Comparison of ENCODE assay signal across 8 cellular contexts in genomic region chr6:89034586-89035251, GRCh38. TPM values are rescaled to one million over a fixed set of nuclear protein-coding genes. Genes with fewer than 3 reads are reported as not detected.
DNase-seq lines count a peak whose midpoint lies in the region; ATAC-seq and TF ChIP-seq lines count a peak whose summit lies in the region.

No MANE protein-coding gene starts in this region.

- H3K27ac ChIP-seq in HL-60 (replicated peaks), result peak overlapping the region; percentile 73
- H3K27ac ChIP-seq in right cardiac atrium (ENCODE audit: low read length), result peak overlapping the region; percentile 96

- WGBS in right cardiac atrium, result 59% methylated on average over 7 of the region's 7 CpGs

- POLR2A ChIA-PET in WTC11 (lab: Charles Lee), result interaction anchor here (0.6 kb wide), 1 partner anchor 8 kb away, joined by 4 read pairs; no protein-coding TSS in a partner anchor

- TF ChIP-seq CTCF in HL-60 (IDR thresholded peaks at IDR 0.05; ENCODE audit: insufficient read depth, low read length) (no peak), WTC11 (IDR thresholded peaks at IDR 0.05) (no peak)

- peaks cover 5% of the 10 kb centered on the region for H3K4me1 ChIP-seq in right cardiac atrium (ENCODE audit: control insufficient read depth, insufficient read depth, low read length)

- H3K36me3 Mint-ChIP-seq in WTC11, result peaks cover 19% of the 10 kb centered on the region
- no peaks in the 10 kb centered on the region for H3K36me3 Mint-ChIP-seq in stimulated activated effector memory CD8-positive, alpha-beta T cell treated with anti-CD3 and anti-CD28 coated beads, Interleukin-12 subunit alpha, Interleukin-12 subunit beta, amount 100 ng/mL, for 72 hours

- ATAC-seq in WTC11, result peak; percentile 73
- peak; percentile 59 to 63 for ATAC-seq in right cardiac atrium
- no peak for ATAC-seq in HG03354 (IDR thresholded peaks at IDR 0.05; ENCODE audit: poor library complexity, severe bottlenecking, unreplicated experiment)
- ATAC-seq in stimulated activated effector memory CD8-positive, alpha-beta T cell treated with anti-CD3 and anti-CD28 coated beads, Interleukin-12 subunit alpha, Interleukin-12 subunit beta, amount 100 ng/mL, for 72 hours, result no peak

- intact Hi-C loops in right cardiac atrium (cut with DNase I), result loop anchor here in 3 of 4 donors (5.0 to 10.0 kb wide), 2 partner anchors 48 to 50 kb away; partner anchors contain the start of gene PNRC1 (in 2 of the 3)

- CTCF ChIA-PET in WTC11 (lab: Charles Lee), result no interaction called here

- H3K4me3 ChIP-seq in HL-60 (replicated peaks; ENCODE audit: insufficient read depth, low read length) (no peak overlapping the region), right cardiac atrium (ENCODE audit: low read length) (no peak overlapping the region)

- peak; percentile 91 to 93 for DNase-seq in HL-60 (ENCODE audit: low read depth in 1 of 2, low spot score in 1 of 2)
- DNase-seq in WTC11 (ENCODE audit: low spot score), result no peak
- DNase-seq in right cardiac atrium, result peak in 1 of 3 donors; percentile 42
- DNase-seq in stromal cell of bone marrow (ENCODE audit: low read depth), result peak; percentile 81
- DNase-seq in activated CD4-positive, alpha-beta T cell treated with anti-CD3 and anti-CD28 coated beads, Interleukin-2, amount 50 U/mL, for 4 hours, result no peak
- no peak for DNase-seq in stimulated activated effector memory CD8-positive, alpha-beta T cell treated with anti-CD3 and anti-CD28 coated beads, Interleukin-12 subunit alpha, Interleukin-12 subunit beta, amount 100 ng/mL, for 72 hours (ENCODE audit: low spot score in 2 of 2)
- no peak for DNase-seq in activated CD4-positive, alpha-beta T cell treated with anti-CD3 and anti-CD28 coated beads, Interleukin-2, amount 50 U/mL, for 48 hours

- peaks cover 25% of the 10 kb centered on the region for H3K9me3 Mint-ChIP-seq in WTC11
- peaks cover 14% of the 10 kb centered on the region for H3K9me3 Mint-ChIP-seq in stimulated activated effector memory CD8-positive, alpha-beta T cell treated with anti-CD3 and anti-CD28 coated beads, Interleukin-12 subunit alpha, Interleukin-12 subunit beta, amount 100 ng/mL, for 72 hours

- H3K4me3 Mint-ChIP-seq in WTC11, result no peak overlapping the region
- H3K4me3 Mint-ChIP-seq in stimulated activated effector memory CD8-positive, alpha-beta T cell treated with anti-CD3 and anti-CD28 coated beads, Interleukin-12 subunit alpha, Interleukin-12 subunit beta, amount 100 ng/mL, for 72 hours, result no peak overlapping the region

- no peaks in the 10 kb centered on the region for H3K27me3 ChIP-seq in HL-60 (ENCODE audit: insufficient read depth, poor library complexity, severe bottlenecking)
- no peaks in the 10 kb centered on the region for H3K27me3 ChIP-seq in right cardiac atrium (ENCODE audit: control insufficient read depth, insufficient read depth)

- peak overlapping the region; percentile 51; the same call in 1 of the 2 replicates for H3K27ac Mint-ChIP-seq in WTC11
- H3K27ac Mint-ChIP-seq in stimulated activated effector memory CD8-positive, alpha-beta T cell treated with anti-CD3 and anti-CD28 coated beads, Interleukin-12 subunit alpha, Interleukin-12 subunit beta, amount 100 ng/mL, for 72 hours, result no peak overlapping the region

- no peaks in the 10 kb centered on the region for H3K9me3 ChIP-seq in right cardiac atrium (ENCODE audit: control insufficient read depth, low read length)

- H3K27me3 Mint-ChIP-seq in WTC11 (ENCODE audit: low read depth), result peaks cover 14% of the 10 kb centered on the region

- peaks cover 17% of the 10 kb centered on the region for H3K4me1 Mint-ChIP-seq in WTC11
- no peaks in the 10 kb centered on the region for H3K4me1 Mint-ChIP-seq in stimulated activated effector memory CD8-positive, alpha-beta T cell treated with anti-CD3 and anti-CD28 coated beads, Interleukin-12 subunit alpha, Interleukin-12 subunit beta, amount 100 ng/mL, for 72 hours

TF ChIP-seq in WTC11, 78 proteins besides CTCF, POLR2A, EP300 and RAD21:
- TF ChIP-seq SMAD3 (CRISPR knock-in tag; IDR thresholded peaks at IDR 0.05; ENCODE audit: borderline replicate concordance), result no peak
- no peak for TF ChIP-seq PREB (CRISPR knock-in tag; IDR thresholded peaks at IDR 0.05; ENCODE audit: borderline replicate concordance)
- no peak for TF ChIP-seq KAT7 (CRISPR knock-in tag; IDR thresholded peaks at IDR 0.05; ENCODE audit: borderline replicate concordance)
- TF ChIP-seq TCF7 (CRISPR knock-in tag; IDR thresholded peaks at IDR 0.05; ENCODE audit: low read depth), result no peak
- TF ChIP-seq STAT6 (CRISPR knock-in tag; conservative IDR thresholded peaks at IDR 0.05; ENCODE audit: low read depth), result no peak
- no peak for TF ChIP-seq USF2 (CRISPR knock-in tag; IDR thresholded peaks at IDR 0.05)
- TF ChIP-seq MLX (CRISPR knock-in tag; IDR thresholded peaks at IDR 0.05), result no peak
- no peak for TF ChIP-seq ZBTB43 (CRISPR knock-in tag; IDR thresholded peaks at IDR 0.05)

RNA-seq across cellular contexts. Expression of gene PNRC1, which starts 45.8 kb away (rescaled TPM):
- total RNA-seq in WTC11 (2021) (39.0 to 49.3 TPM (median 48.4 TPM) in 3 replicates), right cardiac atrium (100 to 1,000 TPM; 200 to 225 (median 213) TPM)
- polyA plus RNA-seq in right cardiac atrium, result 82.7 TPM

Comparison
In these comparisons a context has a peak if more than half of its experiments do, and no peak if none do; other contexts are left out.
1. DNase-seq: peak in HL-60 (2 of 2) and stromal cell of bone marrow (single experiment); none in WTC11 (single experiment), activated CD4-positive, alpha-beta T cell treated with anti-CD3 and anti-CD28 coated beads, Interleukin-2, amount 50 U/mL, for 4 hours (0 of 2), stimulated activated effector memory CD8-positive, alpha-beta T cell treated with anti-CD3 and anti-CD28 coated beads, Interleukin-12 subunit alpha, Interleukin-12 subunit beta, amount 100 ng/mL, for 72 hours (0 of 2) and activated CD4-positive, alpha-beta T cell treated with anti-CD3 and anti-CD28 coated beads, Interleukin-2, amount 50 U/mL, for 48 hours (0 of 2).
2. ATAC-seq: peak in WTC11 (single experiment) and right cardiac atrium (2 of 2); none in HG03354 (single experiment) and stimulated activated effector memory CD8-positive, alpha-beta T cell treated with anti-CD3 and anti-CD28 coated beads, Interleukin-12 subunit alpha, Interleukin-12 subunit beta, amount 100 ng/mL, for 72 hours (single experiment).